In genomic region chr11:30377347-30377746, GRCh38 we compare ENCODE assay signal across 1 cellular context.
TF ChIP-seq lines count a peak whose summit lies in the region.

No MANE protein-coding gene starts in this region.

TF ChIP-seq in GM23338, 12 proteins besides CTCF, POLR2A, EP300 and RAD21 (continued from another document):
- TF ChIP-seq ZNF462 (CRISPR knock-in tag; IDR thresholded peaks at IDR 0.05) = no peak
- no peak for TF ChIP-seq EZH2phosphoT487 (IDR thresholded peaks at IDR 0.05; ENCODE audit: unreplicated experiment)
